Comparison of ENCODE assay signal across 20 cellular contexts in genomic region chr18:47719096-47719780, GRCh38.
"Had no signal": no experiment of that assay in that cellular context is flagged by ENCODE, and none has a peak within 500 bp of the region (broad histone marks: within the 10 kb centered on the region; RNA-seq: fewer than 3 reads in every experiment).

No MANE protein-coding gene starts in this region.

- H3K9ac ChIP-seq: neural progenitor cell, parathyroid adenoma had no signal

- H3K36me3 ChIP-seq: esophagus muscularis mucosa, gastrocnemius medialis, left lung, lower lobe of right lung, neural progenitor cell, stomach, thoracic aorta, transverse colon had no signal

- H2AFZ ChIP-seq: neural progenitor cell, parathyroid adenoma had no signal

- H3K27me3 ChIP-seq: esophagus muscularis mucosa, gastrocnemius medialis, left lung, neural progenitor cell, transverse colon had no signal

- DNase-seq: effector memory CD4-positive, alpha-beta T cell; gastrocnemius medialis; glutamatergic neuron; left lung; lower lobe of right lung; midbrain; psoas muscle; small intestine; stimulated activated CD4-positive, alpha-beta T cell treated with anti-CD3 and anti-CD28 coated beads, Interleukin-12 subunit alpha, Interleukin-12 subunit beta, amount 100 ng/mL, for 4 hours; stimulated activated naive CD4-positive, alpha-beta T cell; stomach; substantia nigra; transverse colon had no signal

- FAIRE-seq: keratinocyte, small intestine had no signal

- H3K79me2 ChIP-seq: parathyroid adenoma had no signal

- H3K4me3 ChIP-seq: esophagus muscularis mucosa, gastrocnemius medialis, left lung, lower lobe of right lung, neural progenitor cell, psoas muscle, stomach, thoracic aorta, transverse colon had no signal

- H3K9me3 ChIP-seq: gastrocnemius medialis, left lung, lower lobe of right lung, psoas muscle, stomach, thoracic aorta, transverse colon had no signal

- H3K4me2 ChIP-seq: neural progenitor cell had no signal

- ATAC-seq: gastrocnemius medialis; left lung; natural killer cell treated with Interleukin-12 subunit alpha and Interleukin-12 subunit beta and Interleukin-15 and Interleukin-18, amount 100 ng/mL, for 72 hours; psoas muscle had no signal

- H3K4me1 ChIP-seq: esophagus muscularis mucosa, gastrocnemius medialis, left lung, lower lobe of right lung, neural progenitor cell, parathyroid adenoma, psoas muscle, stomach had no signal

- H3K27ac ChIP-seq: epithelial cell of prostate, esophagus muscularis mucosa, gastrocnemius medialis, left lung, lower lobe of right lung, neural progenitor cell, parathyroid adenoma, psoas muscle, stomach, thoracic aorta, transverse colon had no signal
